1 cellular context compared by ENCODE assay signal in genomic region chr12:104546575-104546974, GRCh38.
TF ChIP-seq lines count a peak whose summit lies in the region.

No MANE protein-coding gene starts in this region.

TF ChIP-seq in K562, 482 proteins besides CTCF, POLR2A, EP300 and RAD21 (continued from another document):
- TF ChIP-seq, protein P1, sequence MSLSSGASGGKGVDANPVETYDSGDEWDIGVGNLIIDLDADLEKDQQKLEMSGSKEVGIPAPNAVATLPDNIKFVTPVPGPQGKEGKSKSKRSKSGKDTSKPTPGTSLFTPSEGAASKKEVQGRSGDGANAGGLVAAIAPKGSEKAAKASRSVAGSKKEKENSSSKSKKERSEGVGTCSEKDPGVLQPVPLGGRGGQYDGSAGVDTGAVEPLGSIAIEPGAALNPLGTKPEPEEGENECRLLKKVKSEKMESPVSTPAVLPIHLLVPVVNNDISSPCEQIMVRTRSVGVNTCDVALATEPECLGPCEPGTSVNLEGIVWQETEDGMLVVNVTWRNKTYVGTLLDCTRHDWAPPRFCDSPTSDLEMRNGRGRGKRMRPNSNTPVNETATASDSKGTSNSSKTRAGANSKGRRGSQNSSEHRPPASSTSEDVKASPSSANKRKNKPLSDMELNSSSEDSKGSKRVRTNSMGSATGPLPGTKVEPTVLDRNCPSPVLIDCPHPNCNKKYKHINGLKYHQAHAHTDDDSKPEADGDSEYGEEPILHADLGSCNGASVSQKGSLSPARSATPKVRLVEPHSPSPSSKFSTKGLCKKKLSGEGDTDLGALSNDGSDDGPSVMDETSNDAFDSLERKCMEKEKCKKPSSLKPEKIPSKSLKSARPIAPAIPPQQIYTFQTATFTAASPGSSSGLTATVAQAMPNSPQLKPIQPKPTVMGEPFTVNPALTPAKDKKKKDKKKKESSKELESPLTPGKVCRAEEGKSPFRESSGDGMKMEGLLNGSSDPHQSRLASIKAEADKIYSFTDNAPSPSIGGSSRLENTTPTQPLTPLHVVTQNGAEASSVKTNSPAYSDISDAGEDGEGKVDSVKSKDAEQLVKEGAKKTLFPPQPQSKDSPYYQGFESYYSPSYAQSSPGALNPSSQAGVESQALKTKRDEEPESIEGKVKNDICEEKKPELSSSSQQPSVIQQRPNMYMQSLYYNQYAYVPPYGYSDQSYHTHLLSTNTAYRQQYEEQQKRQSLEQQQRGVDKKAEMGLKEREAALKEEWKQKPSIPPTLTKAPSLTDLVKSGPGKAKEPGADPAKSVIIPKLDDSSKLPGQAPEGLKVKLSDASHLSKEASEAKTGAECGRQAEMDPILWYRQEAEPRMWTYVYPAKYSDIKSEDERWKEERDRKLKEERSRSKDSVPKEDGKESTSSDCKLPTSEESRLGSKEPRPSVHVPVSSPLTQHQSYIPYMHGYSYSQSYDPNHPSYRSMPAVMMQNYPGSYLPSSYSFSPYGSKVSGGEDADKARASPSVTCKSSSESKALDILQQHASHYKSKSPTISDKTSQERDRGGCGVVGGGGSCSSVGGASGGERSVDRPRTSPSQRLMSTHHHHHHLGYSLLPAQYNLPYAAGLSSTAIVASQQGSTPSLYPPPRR (CRISPR knock-in tag; IDR thresholded peaks at IDR 0.05; ENCODE audit: borderline replicate concordance) = no peak
- TF ChIP-seq TCF7L2 (IDR thresholded peaks at IDR 0.05; ENCODE audit: low read depth, low read length) (peak; percentile 73), NFYB (IDR thresholded peaks at IDR 0.05; ENCODE audit: extremely low read depth, insufficient read length) (no peak), ZNF282 (CRISPR knock-in tag; IDR thresholded peaks at IDR 0.05) (no peak), SMARCC2 (IDR thresholded peaks at IDR 0.05; ENCODE audit: low read depth) (no peak), IRF2 (CRISPR knock-in tag; IDR thresholded peaks at IDR 0.05) (no peak), MCM7 (IDR thresholded peaks at IDR 0.05) (no peak), NRF1 (conservative IDR thresholded peaks at IDR 0.05 in 1 of 2, IDR thresholded peaks at IDR 0.05 in 1 of 2) (no peak), ZFP91 (CRISPR knock-in tag; IDR thresholded peaks at IDR 0.05) (no peak), LEF1 (IDR thresholded peaks at IDR 0.05) (peak; percentile 64; the same call in 1 of the 2 replicates), MYC (IDR thresholded peaks at IDR 0.05; ENCODE audit: low read depth, low read length) (peak; percentile 34; the same call in 1 of the 2 replicates), MYC (CRISPR knock-in tag; IDR thresholded peaks at IDR 0.05; ENCODE audit: borderline replicate concordance, low read depth) (no peak), ZNF445 (CRISPR knock-in tag; IDR thresholded peaks at IDR 0.05; ENCODE audit: low read depth) (no peak), ZNF324 (CRISPR knock-in tag; IDR thresholded peaks at IDR 0.05) (no peak)
